ENCODE assay signal across 7 cellular contexts in genomic region chr1:231625975-231626534, GRCh38. TPM values are rescaled to one million over a fixed set of nuclear protein-coding genes. Genes with fewer than 3 reads are reported as not detected.
DNase-seq lines count a peak whose midpoint lies in the region; ATAC-seq and TF ChIP-seq lines count a peak whose summit lies in the region.

No MANE protein-coding gene starts in this region.

- POLR2A ChIA-PET in HEK293 (lab: Yijun Ruan, JAX): interaction anchor here (1.6 kb wide), 1 partner anchor 20 kb away, joined by 3 read pairs; no protein-coding TSS in a partner anchor
- POLR2A ChIA-PET in T-cell (lab: Charles Lee): interaction anchor here (0.5 to 0.7 kb wide), 4 partner anchors 9 to 386 kb away, joined by 3 to 6 read pairs (median 3); no protein-coding TSS in a partner anchor

- intact Hi-C loops in spleen (cut with DNase I; ENCODE audit: low total_unique reads): no loop called here

- H3K9me3 Mint-ChIP-seq in T-cell (no peaks in the 10 kb centered on the region), glutamatergic neuron (ENCODE audit: unreplicated experiment) (peaks cover 5% of the 10 kb centered on the region)

- DNase-seq in T-cell (peak in 1 of 34 experiments; percentile 13), glutamatergic neuron (no peak), spleen (no peak), GDM1 (lab: John Stamatoyannopoulos, UW) (no peak)

- TF ChIP-seq POLR2A in spleen (IDR thresholded peaks at IDR 0.05): no peak

- H3K27me3 ChIP-seq in spleen (replicated peaks in 1 of 7): no peaks in the 10 kb centered on the region

- peaks cover 0 to 2% of the 10 kb centered on the region in 2 donors for H3K27me3 Mint-ChIP-seq in T-cell
- H3K27me3 Mint-ChIP-seq in glutamatergic neuron (ENCODE audit: unreplicated experiment): peaks cover 6% of the 10 kb centered on the region

- peak overlapping the region; percentile 86 to 94 for H3K27ac Mint-ChIP-seq in T-cell
- H3K27ac Mint-ChIP-seq in glutamatergic neuron (ENCODE audit: unreplicated experiment): no peak overlapping the region

- H3K4me3 ChIP-seq in HEK293 (ENCODE audit: low read depth, low read length) (peak overlapping the region; percentile 85), spleen (peak overlapping the region; percentile 60 to 95 (median 92))

- H3K36me3 Mint-ChIP-seq in T-cell (no peaks in the 10 kb centered on the region), glutamatergic neuron (ENCODE audit: unreplicated experiment) (no peaks in the 10 kb centered on the region)

- CTCF ChIA-PET in HEK293 (lab: Yijun Ruan, JAX): interaction anchor here (0.6 to 1.1 kb wide), 3 partner anchors 20 to 1026 kb away, joined by 3 to 4 read pairs (median 3); no protein-coding TSS in a partner anchor
- CTCF ChIA-PET in T-cell (lab: Charles Lee): interaction anchor here in 1 of 2 donors (0.5 to 1.0 kb wide), 3 partner anchors 9 to 218 kb away, joined by 3 to 6 read pairs (median 3); no protein-coding TSS in a partner anchor

- H3K4me1 ChIP-seq in HEK293 (ENCODE audit: control insufficient read depth, insufficient read depth, low read length) (peaks cover 13% of the 10 kb centered on the region), spleen (peaks cover 26 to 58% (median 34%) of the 10 kb centered on the region in 6 donors)

- peaks cover 38 to 49% (median 38%) of the 10 kb centered on the region in 3 donors for H3K4me1 Mint-ChIP-seq in T-cell
- no peaks in the 10 kb centered on the region for H3K4me1 Mint-ChIP-seq in glutamatergic neuron (ENCODE audit: low read depth, unreplicated experiment)

- no peaks in the 10 kb centered on the region for H3K9me3 ChIP-seq in HEK293 (ENCODE audit: control insufficient read depth, insufficient read depth, low read depth, low read length)
- no peaks in the 10 kb centered on the region for H3K9me3 ChIP-seq in spleen

- TF ChIP-seq CTCF in HEK293 (tag by site-specific recombination; IDR thresholded peaks at IDR 0.05) (no peak), glutamatergic neuron (IDR thresholded peaks at IDR 0.05; ENCODE audit: partially characterized antibody, unreplicated experiment) (no peak), spleen (IDR thresholded peaks at IDR 0.05 in 8 of 11, conservative IDR thresholded peaks at IDR 0.05 in 3 of 11) (no peak)

- H3K4me3 Mint-ChIP-seq in T-cell (peak overlapping the region; percentile 85 to 94 (median 86)), glutamatergic neuron (ENCODE audit: unreplicated experiment) (peak overlapping the region; percentile 90)

- H3K36me3 ChIP-seq in HEK293 (ENCODE audit: control insufficient read depth in 2 of 2, insufficient read depth in 1 of 2, low read length in 2 of 2): no peaks in the 10 kb centered on the region
- H3K36me3 ChIP-seq in spleen: peaks cover 0 to 8% (median 0%) of the 10 kb centered on the region in 6 donors

- WGBS in spleen, 5 donors: 17 to 30% (median 22%) methylated on average over 7 of the region's 7 CpGs

- no peak overlapping the region for H3K27ac ChIP-seq in HEK293 (ENCODE audit: extremely low read depth, low read depth, low read length)
- H3K27ac ChIP-seq in spleen: peak overlapping the region in 6 of 8 donors; percentile 12 to 95 (median 88)

- no peak for ATAC-seq in T-cell (replicated peaks in 1 of 4)
- no peak for ATAC-seq in GM18873 (IDR thresholded peaks at IDR 0.05; ENCODE audit: low FRiP score, unreplicated experiment)
- ATAC-seq in GM18861 (IDR thresholded peaks at IDR 0.05; ENCODE audit: unreplicated experiment): no peak

TF ChIP-seq in HEK293, 187 proteins besides CTCF, POLR2A, EP300 and RAD21:
- TF ChIP-seq ZNF184 (tag by site-specific recombination; IDR thresholded peaks at IDR 0.05): no peak
- TF ChIP-seq PRDM10 (tag by site-specific recombination; IDR thresholded peaks at IDR 0.05): peak; percentile 95
- TF ChIP-seq ZNF510 (tag by site-specific recombination; IDR thresholded peaks at IDR 0.05; ENCODE audit: insufficient replicate concordance): no peak
- no peak for TF ChIP-seq ZNF529 (tag by site-specific recombination; IDR thresholded peaks at IDR 0.05; ENCODE audit: insufficient replicate concordance)
- peak; percentile 13; the same call in 1 of the 2 replicates for TF ChIP-seq ZBTB48 (tag by site-specific recombination; IDR thresholded peaks at IDR 0.05)
- no peak for TF ChIP-seq ZNF404 (tag by site-specific recombination; IDR thresholded peaks at IDR 0.05)
- TF ChIP-seq EGR2 (tag by site-specific recombination; IDR thresholded peaks at IDR 0.05; ENCODE audit: low read depth): peak; percentile 45
- TF ChIP-seq ZNF664 (tag by site-specific recombination; IDR thresholded peaks at IDR 0.05): no peak
- no peak for TF ChIP-seq ZNF223 (tag by site-specific recombination; IDR thresholded peaks at IDR 0.05)

RNA-seq across cellular contexts. Expression of gene DISC1, which starts 0.5 kb away (rescaled TPM):
- 10 to 100 TPM; 12.9 to 37.0 (median 14.6) TPM for total RNA-seq in T-cell
- total RNA-seq in glutamatergic neuron (ENCODE audit: unreplicated experiment): 9.1 TPM
- total RNA-seq in spleen: 10 to 100 TPM; 13.8 to 36.4 (median 29.5) TPM
- 1 to 10 TPM in 2 of 3 donors, under 1 TPM in 1; 0.89 to 1.4 (median 1.1) TPM for polyA plus RNA-seq in spleen
